19 cellular contexts compared by ENCODE assay signal in the genomic region with DNA sequence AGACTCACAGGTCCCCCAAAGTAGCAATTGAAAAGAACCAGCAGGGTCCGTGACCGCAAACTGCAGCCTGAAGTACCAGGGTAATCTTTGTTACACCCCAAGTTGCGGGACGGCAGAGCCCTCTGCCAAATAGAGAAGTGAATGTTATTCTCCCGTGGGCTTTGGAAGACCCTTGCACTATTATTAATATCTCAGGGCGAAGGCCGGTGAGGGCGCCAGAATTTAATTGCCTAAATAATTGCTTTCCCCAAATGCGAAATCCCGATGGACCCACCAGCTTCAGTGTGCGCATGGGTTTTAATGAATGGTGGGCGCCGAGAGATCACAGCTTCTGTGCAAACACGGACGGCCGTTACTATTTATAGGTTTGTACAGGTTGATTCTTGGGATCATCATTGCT. TPM values are rescaled to one million over a fixed set of nuclear protein-coding genes. Genes with fewer than 3 reads are reported as not detected.
DNase-seq lines count a peak whose midpoint lies in the region; ATAC-seq and TF ChIP-seq lines count a peak whose summit lies in the region.
"Had no signal": no experiment of that assay in that cellular context is flagged by ENCODE, and none has a peak within 500 bp of the region (broad histone marks: within the 10 kb centered on the region; RNA-seq: fewer than 3 reads in every experiment).

No MANE protein-coding gene starts in this region.

- peak overlapping the region; percentile 36 for H3K4me3 Mint-ChIP-seq in Calu3 (ENCODE audit: low read depth, unreplicated experiment)
- H3K4me3 Mint-ChIP-seq: CD8-positive, alpha-beta T cell; H9 had no signal

- BruUV-seq in Calu3 (replicated peaks; lab: Mats Ljungman, UMichigan): no TSS peak

- H3K36me3 ChIP-seq in heart right ventricle (no peaks in the 10 kb centered on the region), RWPE2 (ENCODE audit: low read depth) (no peaks in the 10 kb centered on the region), upper lobe of right lung (no peaks in the 10 kb centered on the region)

- no peaks in the 10 kb centered on the region for H3K9me3 Mint-ChIP-seq in Calu3 (ENCODE audit: low read depth, unreplicated experiment)
- H3K9me3 Mint-ChIP-seq: CD8-positive, alpha-beta T cell had no signal

- H3K27ac Mint-ChIP-seq in Calu3 (ENCODE audit: unreplicated experiment): no peak overlapping the region
- H3K27ac Mint-ChIP-seq: CD8-positive, alpha-beta T cell had no signal

- H3K36me3 Mint-ChIP-seq in Calu3 (ENCODE audit: insufficient read depth, unreplicated experiment): no peaks in the 10 kb centered on the region
- H3K36me3 Mint-ChIP-seq: CD8-positive, alpha-beta T cell had no signal

- no peaks in the 10 kb centered on the region for H3K4me1 Mint-ChIP-seq in Calu3 (ENCODE audit: low read depth, unreplicated experiment)
- H3K4me1 Mint-ChIP-seq: H9 had no signal

- intact Hi-C loops in Right ventricle myocardium superior (cut with DNase I) (no loop called here), heart right ventricle (cut with DNase I) (loop anchor here in 1 of 10 donors (10.0 kb wide), 1 partner anchor 246 kb away; no protein-coding TSS in a partner anchor), Calu3 (cut with micrococcal nuclease; ENCODE audit: unreplicated experiment) (no loop called here), upper lobe of right lung (cut with DNase I) (no loop called here)

- no peaks in the 10 kb centered on the region for H3K27me3 Mint-ChIP-seq in Calu3 (ENCODE audit: unreplicated experiment)

- H3K27ac ChIP-seq in heart right ventricle (peak overlapping the region in 1 of 10 donors; percentile 67), RWPE2 (ENCODE audit: poor library complexity, severe bottlenecking) (no peak overlapping the region), upper lobe of right lung (no peak overlapping the region)
- H3K27ac ChIP-seq: 22Rv1, A549 had no signal

- H3K4me1 ChIP-seq in heart right ventricle (peaks cover 0 to 16% (median 9%) of the 10 kb centered on the region in 9 donors), RWPE2 (ENCODE audit: insufficient read depth, poor library complexity, severe bottlenecking) (no peaks in the 10 kb centered on the region), upper lobe of right lung (no peaks in the 10 kb centered on the region)
- H3K4me1 ChIP-seq: A549 had no signal

- ATAC-seq in Right ventricle myocardium superior (ENCODE audit: poor library complexity) (no peak), heart right ventricle (no peak), RWPE2 (ENCODE audit: low read depth) (no peak), upper lobe of right lung (no peak), HG03159 (IDR thresholded peaks at IDR 0.05; ENCODE audit: unreplicated experiment) (no peak)
- ATAC-seq: A549; CD8-positive, alpha-beta T cell; GM12878 had no signal

- CTCF ChIA-PET in Calu3 (lab: Charles Lee): interaction anchor here (1.2 kb wide), 1 partner anchor 10 kb away, joined by 4 read pairs; no protein-coding TSS in a partner anchor

- H3K27me3 ChIP-seq in heart right ventricle: peaks cover 0 to 2% (median 0%) of the 10 kb centered on the region in 7 donors
- H3K27me3 ChIP-seq in RWPE2 (ENCODE audit: insufficient read depth, poor library complexity, severe bottlenecking): peaks cover 91% of the 10 kb centered on the region
- H3K27me3 ChIP-seq in upper lobe of right lung: no peaks in the 10 kb centered on the region

- peak; percentile 11 for DNase-seq in Right ventricle myocardium superior
- no peak for DNase-seq in heart right ventricle
- DNase-seq in Calu3: no peak
- DNase-seq in RWPE2 (ENCODE audit: low spot score): peak; percentile 60
- peak; percentile 30 for DNase-seq in upper lobe of right lung
- no peak for DNase-seq in activated CD8-positive, alpha-beta memory T cell treated with anti-CD3 and anti-CD28 coated beads, Interleukin-2, amount 50 U/mL, for 4 hours
- DNase-seq: AML-193; CD8-positive, alpha-beta T cell; DMS 273 treated with DMSO at 0.1 percent for 48 hours; DND-41; EL; H9 had no signal

- no peak overlapping the region for H3K4me3 ChIP-seq in heart right ventricle
- H3K4me3 ChIP-seq in RWPE2 (ENCODE audit: severe bottlenecking): no peak overlapping the region
- no peak overlapping the region for H3K4me3 ChIP-seq in upper lobe of right lung
- H3K4me3 ChIP-seq: A549, GM12878 had no signal

- WGBS in heart right ventricle, 2 donors: 90 to 91% methylated on average over 16 of the region's 16 CpGs

- TF ChIP-seq CTCF in heart right ventricle (IDR thresholded peaks at IDR 0.05): no peak
- no peak for TF ChIP-seq CTCF in Calu3 (IDR thresholded peaks at IDR 0.05; ENCODE audit: unreplicated experiment)
- TF ChIP-seq CTCF in RWPE2 (IDR thresholded peaks at IDR 0.05; ENCODE audit: poor library complexity, severe bottlenecking): no peak
- no peak for TF ChIP-seq CTCF in upper lobe of right lung (IDR thresholded peaks at IDR 0.05)

- peaks cover 0 to 9% (median 0%) of the 10 kb centered on the region in 11 donors for H3K9me3 ChIP-seq in heart right ventricle
- no peaks in the 10 kb centered on the region for H3K9me3 ChIP-seq in RWPE2 (ENCODE audit: severe bottlenecking)
- H3K9me3 ChIP-seq in upper lobe of right lung: no peaks in the 10 kb centered on the region

RNA-seq across cellular contexts. Expression of gene PHACTR3, which starts 15.3 kb away (rescaled TPM):
- total RNA-seq in Right ventricle myocardium superior (10.0 TPM), heart right ventricle (10 to 100 TPM in 2 of 10 donors, 1 to 10 TPM in 6, under 1 TPM in 2; 0.51 to 24.1 (median 3.7) TPM), Calu3 (2022) (10.0 and 12.0 TPM in 2 replicates), upper lobe of right lung (18.2 TPM)
- polyA plus RNA-seq in heart right ventricle: 1 to 10 TPM in 1 of 2 donors, under 1 TPM in 1; 0.54 to 7.1 TPM
- total RNA-seq: CD8-positive, alpha-beta T cell; G401; H9; HT1080 had no signal
- polyA plus RNA-seq: A549, BJ had no signal

Comparison
In these comparisons a context has a peak if more than half of its experiments do, and no peak if none do; other contexts are left out.
1. DNase-seq: peak in Right ventricle myocardium superior (single experiment), RWPE2 (single experiment) and upper lobe of right lung (single experiment); none in heart right ventricle (0 of 2), Calu3 (single experiment) and activated CD8-positive, alpha-beta memory T cell treated with anti-CD3 and anti-CD28 coated beads, Interleukin-2, amount 50 U/mL, for 4 hours (single experiment).